10 cellular contexts compared by ENCODE assay signal in genomic region chr19:17348700-17349099, GRCh38. TPM values are rescaled to one million over a fixed set of nuclear protein-coding genes. Genes with fewer than 3 reads are reported as not detected.
DNase-seq lines count a peak whose midpoint lies in the region; ATAC-seq, FAIRE-seq and TF ChIP-seq lines count a peak whose summit lies in the region.
"Had no signal": no experiment of that assay in that cellular context is flagged by ENCODE, and none has a peak within 500 bp of the region (broad histone marks: within the 10 kb centered on the region; RNA-seq: fewer than 3 reads in every experiment).

No MANE protein-coding gene starts in this region.

- DNase-seq in ACHN (peak; percentile 52), LHCN-M2 (ENCODE audit: low read depth) (peak; percentile 73), coronary artery (ENCODE audit: low spot score) (no peak), lung microvascular endothelial cell (ENCODE audit: low read depth in 2 of 2) (peak; percentile 88 to 92), frontal cortex (ENCODE audit: low spot score in 2 of 2) (no peak)
- DNase-seq in activated T-cell treated with anti-CD3 and anti-CD28 coated beads, Interleukin-2, amount 50 U/mL, for 24 hours, result no peak
- no peak for DNase-seq in stimulated activated CD4-positive, alpha-beta T cell treated with anti-CD3 and anti-CD28 coated beads, Interleukin-12 subunit alpha, Interleukin-12 subunit beta, amount 100 ng/mL, for 4 hours
- DNase-seq in activated CD4-positive, alpha-beta T cell treated with anti-CD3 and anti-CD28 coated beads for 36 hours, result no peak
- DNase-seq: natural killer cell had no signal

- H3K4me1 Mint-ChIP-seq in activated T-cell treated with anti-CD3 and anti-CD28 coated beads, Interleukin-2, amount 50 U/mL, for 24 hours (ENCODE audit: low read depth), result peaks cover 10% of the 10 kb centered on the region
- H3K4me1 Mint-ChIP-seq in activated CD4-positive, alpha-beta T cell treated with anti-CD3 and anti-CD28 coated beads for 36 hours, result peaks cover 8% of the 10 kb centered on the region

- peaks cover 37% of the 10 kb centered on the region for H3K27me3 Mint-ChIP-seq in activated T-cell treated with anti-CD3 and anti-CD28 coated beads, Interleukin-2, amount 50 U/mL, for 24 hours
- H3K27me3 Mint-ChIP-seq in activated CD4-positive, alpha-beta T cell treated with anti-CD3 and anti-CD28 coated beads for 36 hours, result peaks cover 21% of the 10 kb centered on the region

- CTCF ChIA-PET in activated CD4-positive, alpha-beta T cell treated with anti-CD3 and anti-CD28 coated beads for 36 hours (lab: Charles Lee), result interaction anchor here (1.1 to 1.3 kb wide), 3 partner anchors 9 to 37 kb away, joined by 3 to 5 read pairs (median 5); no protein-coding TSS in a partner anchor

- peaks cover 5% of the 10 kb centered on the region for H3K36me3 Mint-ChIP-seq in activated T-cell treated with anti-CD3 and anti-CD28 coated beads, Interleukin-2, amount 50 U/mL, for 24 hours (ENCODE audit: low read depth)
- peaks cover 4% of the 10 kb centered on the region for H3K36me3 Mint-ChIP-seq in activated CD4-positive, alpha-beta T cell treated with anti-CD3 and anti-CD28 coated beads for 36 hours (ENCODE audit: low read depth)
- H3K36me3 Mint-ChIP-seq: natural killer cell had no signal

- no peak for FAIRE-seq in frontal cortex (lab: Jason Lieb, UNC)

- no peak overlapping the region for H3K27ac Mint-ChIP-seq in activated T-cell treated with anti-CD3 and anti-CD28 coated beads, Interleukin-2, amount 50 U/mL, for 24 hours
- no peak overlapping the region for H3K27ac Mint-ChIP-seq in activated CD4-positive, alpha-beta T cell treated with anti-CD3 and anti-CD28 coated beads for 36 hours
- H3K27ac Mint-ChIP-seq: activated T-helper 1 cell treated with anti-CD3 and anti-CD28 coated beads, Interleukin-12 subunit alpha, Interleukin-12 subunit beta, Interleukin-2, Interleukin-4 antibody, amounts not matched to agents 30 ng/mL and 10 ng/mL and 1 ng/mL, durations not matched to agents 14 hours and 24 hours and 36 hours; natural killer cell had no signal

- TF ChIP-seq CTCF in coronary artery (IDR thresholded peaks at IDR 0.05), result no peak

- H3K4me3 Mint-ChIP-seq in activated T-cell treated with anti-CD3 and anti-CD28 coated beads, Interleukin-2, amount 50 U/mL, for 24 hours, result no peak overlapping the region
- H3K4me3 Mint-ChIP-seq in activated CD4-positive, alpha-beta T cell treated with anti-CD3 and anti-CD28 coated beads for 36 hours, result no peak overlapping the region
- H3K4me3 Mint-ChIP-seq: activated T-helper 1 cell treated with anti-CD3 and anti-CD28 coated beads, Interleukin-12 subunit alpha, Interleukin-12 subunit beta, Interleukin-2, Interleukin-4 antibody, amounts not matched to agents 30 ng/mL and 10 ng/mL and 1 ng/mL, durations not matched to agents 14 hours and 24 hours and 36 hours; natural killer cell had no signal

- POLR2A ChIA-PET in activated CD4-positive, alpha-beta T cell treated with anti-CD3 and anti-CD28 coated beads for 36 hours (lab: Charles Lee), result no interaction called here

- in situ Hi-C loops in ACHN (cut with HindIII; ENCODE audit: low pct_ligation_motif_present, low pct_unique_long_range_greater_than_20kb, low sequenced_read_pairs), result no loop called here

- peak overlapping the region; percentile 50 for H3K4me3 ChIP-seq in coronary artery

- no peaks in the 10 kb centered on the region for H3K9me3 Mint-ChIP-seq in activated T-cell treated with anti-CD3 and anti-CD28 coated beads, Interleukin-2, amount 50 U/mL, for 24 hours
- no peaks in the 10 kb centered on the region for H3K9me3 Mint-ChIP-seq in activated CD4-positive, alpha-beta T cell treated with anti-CD3 and anti-CD28 coated beads for 36 hours (ENCODE audit: low read depth)
- H3K9me3 Mint-ChIP-seq: activated T-helper 1 cell treated with anti-CD3 and anti-CD28 coated beads, Interleukin-12 subunit alpha, Interleukin-12 subunit beta, Interleukin-2, Interleukin-4 antibody, amounts not matched to agents 30 ng/mL and 10 ng/mL and 1 ng/mL, durations not matched to agents 14 hours and 24 hours and 36 hours; natural killer cell had no signal

- no peak for ATAC-seq in activated CD4-positive, alpha-beta T cell treated with anti-CD3 and anti-CD28 coated beads for 36 hours
- ATAC-seq: natural killer cell had no signal

- intact Hi-C loops in activated CD4-positive, alpha-beta T cell treated with anti-CD3 and anti-CD28 coated beads for 36 hours (cut with DNase I, micrococcal nuclease), result no loop called here

- H3K27ac ChIP-seq in coronary artery, result peak overlapping the region; percentile 40 to 85

RNA-seq across cellular contexts. Expression of gene GTPBP3, which starts 11.3 kb away (rescaled TPM):
- total RNA-seq in LHCN-M2 (2014; rRNA removed) (17.9 and 21.2 TPM in 2 replicates), lung microvascular endothelial cell (5.0 and 6.3 TPM in 2 replicates), frontal cortex (11.8 TPM)
- polyA plus RNA-seq in LHCN-M2 (2012), result 5.8 TPM
- 10 to 100 TPM; 37.3 to 39.8 TPM for total RNA-seq in activated CD4-positive, alpha-beta T cell treated with anti-CD3 and anti-CD28 coated beads for 36 hours

RNA-seq across cellular contexts. Expression of gene ANO8, which starts 14.0 kb away (rescaled TPM):
- total RNA-seq in LHCN-M2 (2014; rRNA removed) (2.4 and 3.3 TPM in 2 replicates), lung microvascular endothelial cell (1.5 and 3.0 TPM in 2 replicates), frontal cortex (20.0 TPM)
- polyA plus RNA-seq in LHCN-M2 (2012), result 2.4 TPM
- 1 to 10 TPM; 4.2 to 4.8 TPM for total RNA-seq in activated CD4-positive, alpha-beta T cell treated with anti-CD3 and anti-CD28 coated beads for 36 hours

RNA-seq across cellular contexts. Expression of gene PLVAP, which starts 28.4 kb away (rescaled TPM):
- total RNA-seq in LHCN-M2 (2014; rRNA removed), result not detected in 2 replicates
- polyA plus RNA-seq in LHCN-M2 (2012), result 0.02 TPM
- total RNA-seq in lung microvascular endothelial cell, result 0.99 and 5.2 TPM in 2 replicates
- total RNA-seq in activated CD4-positive, alpha-beta T cell treated with anti-CD3 and anti-CD28 coated beads for 36 hours, result not detected
- total RNA-seq in frontal cortex, result under 0.01 TPM

RNA-seq across cellular contexts. Expression of gene DDA1, which starts 39.3 kb away (rescaled TPM):
- total RNA-seq in LHCN-M2 (2014; rRNA removed), result 55.9 and 76.2 TPM in 2 replicates
- polyA plus RNA-seq in LHCN-M2 (2012), result 102 TPM
- total RNA-seq in lung microvascular endothelial cell, result 16.6 and 20.0 TPM in 2 replicates
- 10 to 100 TPM; 26.2 to 39.6 TPM for total RNA-seq in activated CD4-positive, alpha-beta T cell treated with anti-CD3 and anti-CD28 coated beads for 36 hours
- total RNA-seq in frontal cortex, result 10.2 TPM

RNA-seq across cellular contexts. Expression of gene MRPL34, which starts 43.0 kb away (rescaled TPM):
- 48.2 and 68.1 TPM in 2 replicates for total RNA-seq in LHCN-M2 (2014; rRNA removed)
- polyA plus RNA-seq in LHCN-M2 (2012), result 59.0 TPM
- total RNA-seq in lung microvascular endothelial cell, result 29.6 and 56.9 TPM in 2 replicates
- 10 to 100 TPM; 72.0 to 88.6 TPM for total RNA-seq in activated CD4-positive, alpha-beta T cell treated with anti-CD3 and anti-CD28 coated beads for 36 hours
- total RNA-seq in frontal cortex, result 11.4 TPM

Comparison
In these comparisons a context has a peak if more than half of its experiments do, and no peak if none do; other contexts are left out.
1. DNase-seq: peak in ACHN (single experiment), LHCN-M2 (single experiment) and lung microvascular endothelial cell (2 of 2); none in coronary artery (single experiment), activated T-cell treated with anti-CD3 and anti-CD28 coated beads, Interleukin-2, amount 50 U/mL, for 24 hours (single experiment), stimulated activated CD4-positive, alpha-beta T cell treated with anti-CD3 and anti-CD28 coated beads, Interleukin-12 subunit alpha, Interleukin-12 subunit beta, amount 100 ng/mL, for 4 hours (single experiment), activated CD4-positive, alpha-beta T cell treated with anti-CD3 and anti-CD28 coated beads for 36 hours (single experiment) and frontal cortex (0 of 2).